ENCODE assay signal across 20 cellular contexts in genomic region chr17:63162406-63163157, GRCh38.
"Had no signal": no experiment of that assay in that cellular context is flagged by ENCODE, and none has a peak within 500 bp of the region (broad histone marks: within the 10 kb centered on the region; RNA-seq: fewer than 3 reads in every experiment).

No MANE protein-coding gene starts in this region.

- H3K4me1 Mint-ChIP-seq: immature natural killer cell, nephron progenitor cell had no signal

- FAIRE-seq: kidney had no signal

- DNase-seq: central memory CD4-positive, alpha-beta T cell; dorsolateral prefrontal cortex; effector memory CD4-positive, alpha-beta T cell; esophagus squamous epithelium; foreskin fibroblast; immature natural killer cell; kidney; left cardiac atrium; left ventricle myocardium inferior; mesendoderm; naive B cell; nephron progenitor cell; right lobe of liver; stimulated activated naive CD4-positive, alpha-beta T cell treated with Interleukin-2 at 50 U/mL for 16 hours; upper lobe of left lung had no signal

- H3K27ac ChIP-seq: coronary artery, esophagus squamous epithelium, gastroesophageal sphincter, left ventricle myocardium inferior, parathyroid adenoma, prostate gland, right lobe of liver, upper lobe of left lung had no signal

- H3K27me3 ChIP-seq: dorsolateral prefrontal cortex, esophagus squamous epithelium, gastroesophageal sphincter, right lobe of liver, upper lobe of left lung had no signal

- H3K4me1 ChIP-seq: esophagus squamous epithelium, gastroesophageal sphincter, left ventricle myocardium inferior, parathyroid adenoma, prostate gland, right lobe of liver, upper lobe of left lung had no signal

- H3K4me3 Mint-ChIP-seq: immature natural killer cell, naive B cell, nephron progenitor cell had no signal

- H3K36me3 ChIP-seq: esophagus squamous epithelium, gastroesophageal sphincter, left ventricle myocardium inferior, prostate gland, right lobe of liver, upper lobe of left lung had no signal

- H3K9me3 Mint-ChIP-seq: immature natural killer cell, naive B cell, nephron progenitor cell had no signal

- H3K9me3 ChIP-seq: esophagus squamous epithelium, gastroesophageal sphincter, left ventricle myocardium inferior, prostate gland, right lobe of liver, upper lobe of left lung had no signal

- H3K9ac ChIP-seq: parathyroid adenoma had no signal

- H2AFZ ChIP-seq: parathyroid adenoma had no signal

- H3K4me3 ChIP-seq: coronary artery, esophagus squamous epithelium, gastroesophageal sphincter, left ventricle myocardium inferior, lung, prostate gland, right lobe of liver, upper lobe of left lung had no signal

- H3K27me3 Mint-ChIP-seq: naive B cell had no signal

- H3K36me3 Mint-ChIP-seq: immature natural killer cell, naive B cell had no signal

- H3K27ac Mint-ChIP-seq: immature natural killer cell, naive B cell, nephron progenitor cell had no signal
